1 cellular context compared by ENCODE assay signal in genomic region chr5:172009536-172010270, GRCh38.
TF ChIP-seq lines count a peak whose summit lies in the region.

No MANE protein-coding gene starts in this region.

TF ChIP-seq in HepG2, 621 proteins besides CTCF, POLR2A, EP300 and RAD21 (continued from another document):
- 0 out of 2 replicates have a peak, but pooled peaks have one; percentile 11 for TF ChIP-seq ZNF770 (CRISPR knock-in tag; IDR thresholded peaks at IDR 0.05)
